In the genomic region with DNA sequence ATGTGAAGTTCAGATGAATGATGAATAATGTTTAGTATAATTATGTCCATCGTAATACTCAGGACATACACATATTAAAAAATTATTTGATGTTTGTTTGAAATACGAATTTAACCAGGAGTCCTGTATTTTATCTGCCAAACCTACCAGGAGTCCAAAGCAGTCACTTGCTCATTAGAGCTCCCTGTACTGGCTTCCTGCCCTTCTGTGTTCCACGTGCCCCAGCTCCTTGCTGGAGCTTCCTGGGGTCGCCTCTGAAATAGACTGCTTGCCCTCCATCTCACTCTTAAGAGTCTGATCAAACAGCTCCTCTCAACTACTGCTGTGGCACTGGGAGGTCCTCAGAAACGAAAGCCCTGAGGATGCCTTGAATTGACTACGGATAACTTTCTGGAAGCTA, we compare ENCODE assay signal across 23 cellular contexts.
DNase-seq lines count a peak whose midpoint lies in the region; ATAC-seq and TF ChIP-seq lines count a peak whose summit lies in the region.
"Had no signal": no experiment of that assay in that cellular context is flagged by ENCODE, and none has a peak within 500 bp of the region (broad histone marks: within the 10 kb centered on the region; RNA-seq: fewer than 3 reads in every experiment).

No MANE protein-coding gene starts in this region.

- DNase-seq in left ventricle myocardium superior (no peak), Right ventricle myocardium inferior (ENCODE audit: missing footprints) (no peak), GM23338 (ENCODE audit: low spot score) (no peak), glutamatergic neuron (no peak), thyroid gland (no peak), NCI-H128 (lab: John Stamatoyannopoulos, UW; ENCODE audit: unreplicated experiment) (no peak)
- no peak for DNase-seq in activated CD4-positive, alpha-beta T cell treated with anti-CD3 and anti-CD28 coated beads, Interleukin-2, amount 50 U/mL, for 48 hours
- DNase-seq: 8988T; ACHN; BE2C; C1 segment of cervical spinal cord; CD4-positive, alpha-beta memory T cell; CD4-positive, CD25-positive, alpha-beta regulatory T cell; CD8-positive, alpha-beta memory T cell; COR-L47; DMS 273 treated with DMSO at 0.1 percent for 48 hours; DMS153; DMS53; DND-41; GF-D8 had no signal

- no peak overlapping the region for H3K27ac Mint-ChIP-seq in GM23338
- H3K27ac Mint-ChIP-seq in glutamatergic neuron (ENCODE audit: unreplicated experiment): peak overlapping the region; percentile 36
- H3K27ac Mint-ChIP-seq: CD4-positive, alpha-beta memory T cell; CD4-positive, CD25-positive, alpha-beta regulatory T cell; CD8-positive, alpha-beta memory T cell had no signal

- H3K4me3 Mint-ChIP-seq in GM23338 (no peak overlapping the region), glutamatergic neuron (ENCODE audit: unreplicated experiment) (no peak overlapping the region)
- H3K4me3 Mint-ChIP-seq: CD14-positive monocyte; CD4-positive, alpha-beta memory T cell; CD4-positive, CD25-positive, alpha-beta regulatory T cell; CD8-positive, alpha-beta memory T cell had no signal

- ATAC-seq in left ventricle myocardium superior (peak; percentile 61), Right ventricle myocardium inferior (no peak), GM23338 (no peak), HG03045 (IDR thresholded peaks at IDR 0.05; ENCODE audit: unreplicated experiment) (no peak)

- H3K9me3 Mint-ChIP-seq in GM23338: no peaks in the 10 kb centered on the region; the same call in 2 of the 3 replicates
- H3K9me3 Mint-ChIP-seq in glutamatergic neuron (ENCODE audit: unreplicated experiment): peaks cover 24% of the 10 kb centered on the region

- no peak overlapping the region for H3K4me2 ChIP-seq in GM23338
- H3K4me2 ChIP-seq: BLaER1 had no signal

- no peak overlapping the region for H3K27ac ChIP-seq in GM23338 (ENCODE audit: low read depth)
- H3K27ac ChIP-seq in thyroid gland: peak overlapping the region in 2 of 3 donors; percentile 34 to 40
- H3K27ac ChIP-seq: BLaER1 had no signal

- 67 to 74% methylated on average over 6 of the region's 6 CpGs for WGBS in thyroid gland, 2 donors

- H3F3A ChIP-seq in GM23338 (replicated peaks; ENCODE audit: low read depth): no peaks in the 10 kb centered on the region

- peaks cover 13% of the 10 kb centered on the region for H3K4me1 Mint-ChIP-seq in GM23338
- peaks cover 51% of the 10 kb centered on the region for H3K4me1 Mint-ChIP-seq in glutamatergic neuron (ENCODE audit: low read depth, unreplicated experiment)
- H3K4me1 Mint-ChIP-seq: CD14-positive monocyte; CD4-positive, alpha-beta memory T cell; CD4-positive, CD25-positive, alpha-beta regulatory T cell; CD8-positive, alpha-beta memory T cell had no signal

- H3K27me3 ChIP-seq in GM23338 (ENCODE audit: insufficient read depth): no peaks in the 10 kb centered on the region
- no peaks in the 10 kb centered on the region for H3K27me3 ChIP-seq in thyroid gland
- H3K27me3 ChIP-seq: BE2C, BLaER1 had no signal

- H3K4me1 ChIP-seq in GM23338 (ENCODE audit: insufficient read depth): no peaks in the 10 kb centered on the region
- H3K4me1 ChIP-seq in thyroid gland: peaks cover 23 to 51% of the 10 kb centered on the region in 2 donors
- H3K4me1 ChIP-seq: BE2C, BLaER1 had no signal

- H3K36me3 ChIP-seq in GM23338 (ENCODE audit: insufficient read depth) (no peaks in the 10 kb centered on the region), thyroid gland (no peaks in the 10 kb centered on the region)
- H3K36me3 ChIP-seq: BE2C, BLaER1 had no signal

- TF ChIP-seq POLR2A in thyroid gland (IDR thresholded peaks at IDR 0.05): no peak

- H3K9me2 ChIP-seq in GM23338 (ENCODE audit: insufficient read depth): peaks cover 17% of the 10 kb centered on the region; the same call in 1 of the 2 replicates

- H2AFZ ChIP-seq in GM23338: peak overlapping the region; percentile 24; the same call in 1 of the 2 replicates

- intact Hi-C loops in left ventricle myocardium superior (cut with micrococcal nuclease) (no loop called here), Right ventricle myocardium inferior (cut with DNase I) (no loop called here), thyroid gland (cut with DNase I) (no loop called here)

- no peaks in the 10 kb centered on the region for H3K36me3 Mint-ChIP-seq in GM23338 (ENCODE audit: low read depth)
- no peaks in the 10 kb centered on the region for H3K36me3 Mint-ChIP-seq in glutamatergic neuron (ENCODE audit: unreplicated experiment)
- H3K36me3 Mint-ChIP-seq: CD14-positive monocyte; CD4-positive, alpha-beta memory T cell; CD4-positive, CD25-positive, alpha-beta regulatory T cell had no signal

- H3K4me3 ChIP-seq in GM23338: no peak overlapping the region
- H3K4me3 ChIP-seq in thyroid gland (replicated peaks in 1 of 3): no peak overlapping the region
- H3K4me3 ChIP-seq: BLaER1 had no signal

- H3K79me2 ChIP-seq in GM23338 (replicated peaks; ENCODE audit: insufficient read depth): no peaks in the 10 kb centered on the region

- TF ChIP-seq CTCF in GM23338 (conservative IDR thresholded peaks at IDR 0.05; ENCODE audit: low read depth in 2 of 2): no peak
- no peak for TF ChIP-seq CTCF in glutamatergic neuron (IDR thresholded peaks at IDR 0.05; ENCODE audit: partially characterized antibody, unreplicated experiment)
- no peak for TF ChIP-seq CTCF in thyroid gland (IDR thresholded peaks at IDR 0.05)

- H3K27me3 Mint-ChIP-seq in GM23338 (ENCODE audit: insufficient read depth, low read depth, poor library complexity): peaks cover 6% of the 10 kb centered on the region
- peaks cover 23% of the 10 kb centered on the region for H3K27me3 Mint-ChIP-seq in glutamatergic neuron (ENCODE audit: unreplicated experiment)

- H3K9me3 ChIP-seq in thyroid gland: no peaks in the 10 kb centered on the region
- H3K9me3 ChIP-seq: BE2C, BLaER1 had no signal

- H4K20me1 ChIP-seq in GM23338 (replicated peaks; ENCODE audit: insufficient read depth): no peaks in the 10 kb centered on the region
- H4K20me1 ChIP-seq: BLaER1 had no signal

TF ChIP-seq in GM23338, 12 proteins besides CTCF, POLR2A, EP300 and RAD21:
- no peak for TF ChIP-seq ZNF331 (CRISPR knock-in tag; IDR thresholded peaks at IDR 0.05; ENCODE audit: low read depth)
- no peak for TF ChIP-seq CREB1 (CRISPR knock-in tag; IDR thresholded peaks at IDR 0.05; ENCODE audit: low read depth)
- no peak for TF ChIP-seq STAT1 (IDR thresholded peaks at IDR 0.05; ENCODE audit: unreplicated experiment)
